ENCODE assay signal across 14 cellular contexts in genomic region chr5:14416709-14417108, GRCh38.
DNase-seq lines count a peak whose midpoint lies in the region; TF ChIP-seq lines count a peak whose summit lies in the region.
"Had no signal": no experiment of that assay in that cellular context is flagged by ENCODE, and none has a peak within 500 bp of the region (broad histone marks: within the 10 kb centered on the region; RNA-seq: fewer than 3 reads in every experiment).

No MANE protein-coding gene starts in this region.

- H3K79me2 ChIP-seq in mammary epithelial cell (ENCODE audit: insufficient read depth, low read length): peaks cover 37% of the 10 kb centered on the region
- no peaks in the 10 kb centered on the region for H3K79me2 ChIP-seq in mesendoderm (ENCODE audit: control insufficient read depth, insufficient read depth, low read length)

- H4K20me1 ChIP-seq in mammary epithelial cell (ENCODE audit: insufficient read depth, low read length): no peaks in the 10 kb centered on the region

- peak overlapping the region; percentile 11 to 82 for H3K27ac ChIP-seq in breast epithelium
- no peak overlapping the region for H3K27ac ChIP-seq in mammary epithelial cell (ENCODE audit: insufficient read depth, low read depth, low read length)
- H3K27ac ChIP-seq in adipose tissue (ENCODE audit: low read depth, low read length): peak overlapping the region; percentile 67
- H3K27ac ChIP-seq in mesendoderm (ENCODE audit: low read depth, low read length): peak overlapping the region; percentile 85
- H3K27ac ChIP-seq in testis: peak overlapping the region; percentile 36 to 64

- CTCF ChIA-PET in mammary epithelial cell (lab: Charles Lee; ENCODE audit: low non-redundant PET): no interaction called here

- H3K23ac ChIP-seq in mesendoderm (ENCODE audit: low read length): no peak overlapping the region

- peaks cover 3% of the 10 kb centered on the region for H3K79me1 ChIP-seq in mesendoderm (ENCODE audit: low read length)

- no peak overlapping the region for H2BK15ac ChIP-seq in mesendoderm (replicated peaks; ENCODE audit: low read depth)

- no peak overlapping the region for H4K8ac ChIP-seq in mesendoderm (ENCODE audit: low read depth, low read length)

- dilution Hi-C loops in mammary epithelial cell (cut with HindIII; ENCODE audit: low sequenced_read_pairs): no loop called here

- TF ChIP-seq POLR2A in breast epithelium (IDR thresholded peaks at IDR 0.05): no peak
- TF ChIP-seq POLR2A in testis (IDR thresholded peaks at IDR 0.05): no peak

- H3K56ac ChIP-seq in mesendoderm (ENCODE audit: low read length): no peak overlapping the region

- H3K4me3 ChIP-seq in breast epithelium (no peak overlapping the region), mammary epithelial cell (replicated peaks in 1 of 3; ENCODE audit: insufficient read depth in 1 of 3, low read depth in 2 of 3, low read length in 3 of 3) (no peak overlapping the region), mesendoderm (ENCODE audit: low read length) (no peak overlapping the region), testis (no peak overlapping the region)

- H3K4ac ChIP-seq in mesendoderm (ENCODE audit: low read depth, low read length): peak overlapping the region; percentile 56

- intact Hi-C loops in breast epithelium (cut with DNase I; ENCODE audit: low total_unique reads): no loop called here
- intact Hi-C loops in mammary epithelial cell (cut with micrococcal nuclease): no loop called here
- intact Hi-C loops in testis (cut with DNase I; ENCODE audit: low total_unique reads): no loop called here

- no peak overlapping the region for H2BK120ac ChIP-seq in mesendoderm (ENCODE audit: low read depth, low read length)

- H3K9ac ChIP-seq in mammary epithelial cell (ENCODE audit: insufficient read depth, low read length) (no peak overlapping the region), mesendoderm (ENCODE audit: low read length) (no peak overlapping the region)

- H2AK5ac ChIP-seq in mesendoderm (ENCODE audit: low read length): no peak overlapping the region

- no peak overlapping the region for H2AFZ ChIP-seq in mammary epithelial cell (ENCODE audit: low read depth, low read length)

- WGBS in mammary epithelial cell (ENCODE audit: low coverage, missing lambda C conversion rate): 71% methylated on average over 9 of the region's 11 CpGs
- 77 to 80% (median 79%) methylated on average over 11 of the region's 11 CpGs for WGBS in adipose tissue, 3 donors
- no CpG with 5 or more reads among the region's 11 CpGs for WGBS in mesendoderm (ENCODE audit: extremely low coverage, insufficient coverage, low lambda C conversion rate)
- 64 to 78% methylated on average over 11 of the region's 11 CpGs for WGBS in testis, 2 donors

- H3K36me3 ChIP-seq in breast epithelium: no peaks in the 10 kb centered on the region
- peaks cover 34% of the 10 kb centered on the region for H3K36me3 ChIP-seq in mammary epithelial cell (ENCODE audit: insufficient read depth, low read length)
- H3K36me3 ChIP-seq in mesendoderm (ENCODE audit: control insufficient read depth, insufficient read depth, low read length): peaks cover 4% of the 10 kb centered on the region
- H3K36me3 ChIP-seq in testis (ENCODE audit: low read depth, missing control alignments): no peaks in the 10 kb centered on the region

- H3K27me3 ChIP-seq in breast epithelium: no peaks in the 10 kb centered on the region
- H3K27me3 ChIP-seq in mammary epithelial cell (ENCODE audit: insufficient read depth, low read length): no peaks in the 10 kb centered on the region
- H3K27me3 ChIP-seq in mesendoderm (ENCODE audit: insufficient read depth, low read length, poor library complexity): no peaks in the 10 kb centered on the region
- H3K27me3 ChIP-seq in testis: no peaks in the 10 kb centered on the region

- peak overlapping the region; percentile 81 for H3K18ac ChIP-seq in mesendoderm (ENCODE audit: low read length)

- H3K9me3 ChIP-seq in breast epithelium: no peaks in the 10 kb centered on the region
- no peaks in the 10 kb centered on the region for H3K9me3 ChIP-seq in mammary epithelial cell (replicated peaks; ENCODE audit: insufficient read depth, low read length)
- H3K9me3 ChIP-seq in testis: no peaks in the 10 kb centered on the region

- DNase-seq in breast epithelium (ENCODE audit: low spot score in 2 of 2) (no peak), mammary epithelial cell (no peak), mesendoderm (peak; percentile 62), testis (no peak), A172 (ENCODE audit: low spot score) (no peak), HuH-7 (ENCODE audit: low spot score) (no peak), NCI-H774 (lab: John Stamatoyannopoulos, UW) (no peak)
- DNase-seq: activated effector memory CD4-positive, alpha-beta T cell treated with Interleukin-2 at 50 U/mL for 16 hours; DMS53; natural killer cell; NCI-H1436 treated with DMSO at 0.1 percent for 48 hours; NCI-H526 treated with DMSO at 0.1 percent for 48 hours; stimulated activated CD4-positive, alpha-beta T cell treated with anti-CD3 and anti-CD28 coated beads, Interleukin-12 subunit alpha, Interleukin-12 subunit beta, amount 100 ng/mL, for 4 hours had no signal

- BruUV-seq in mammary epithelial cell (replicated peaks; lab: Mats Ljungman, UMichigan): no TSS peak

- in situ Hi-C loops in mammary epithelial cell (cut with MboI; ENCODE audit: low sequenced_read_pairs in 2 of 2): loop anchor here (25.0 kb wide), 1 partner anchor 596 kb away; no protein-coding TSS in a partner anchor

- no peak overlapping the region for H4K5ac ChIP-seq in mesendoderm (ENCODE audit: low read length)

- no peaks in the 10 kb centered on the region for H3K4me1 ChIP-seq in breast epithelium
- H3K4me1 ChIP-seq in mammary epithelial cell (ENCODE audit: insufficient read depth, low read length): peaks cover 12% of the 10 kb centered on the region
- peaks cover 33% of the 10 kb centered on the region for H3K4me1 ChIP-seq in mesendoderm (ENCODE audit: control insufficient read depth, low read depth, low read length)
- H3K4me1 ChIP-seq in testis: peaks cover 14% of the 10 kb centered on the region

- H2BK5ac ChIP-seq in mesendoderm (ENCODE audit: low read length): no peak overlapping the region

- H3K4me2 ChIP-seq in mammary epithelial cell (ENCODE audit: insufficient read depth, low read depth, low read length) (no peak overlapping the region), mesendoderm (ENCODE audit: low read length) (no peak overlapping the region)

- TF ChIP-seq CTCF in breast epithelium (IDR thresholded peaks at IDR 0.05) (no peak), mammary epithelial cell (conservative IDR thresholded peaks at IDR 0.05 in 1 of 2, IDR thresholded peaks at IDR 0.05 in 1 of 2; ENCODE audit: extremely low read depth in 1 of 2, insufficient read depth in 1 of 2, low read depth in 1 of 2, low read length in 2 of 2) (no peak), testis (IDR thresholded peaks at IDR 0.05) (no peak)
